1 cellular context compared by ENCODE assay signal in genomic region chr3:129369711-129370110, GRCh38.
TF ChIP-seq lines count a peak whose summit lies in the region.

No MANE protein-coding gene starts in this region.

TF ChIP-seq in IMR-90, 13 proteins besides CTCF, POLR2A, EP300 and RAD21:
- TF ChIP-seq ELK1 (IDR thresholded peaks at IDR 0.05; ENCODE audit: borderline replicate concordance, low read depth, low read length) = no peak
